ENCODE assay signal across 31 cellular contexts in genomic region chr9:68825755-68826500, GRCh38.
DNase-seq lines count a peak whose midpoint lies in the region; ATAC-seq and TF ChIP-seq lines count a peak whose summit lies in the region.
"Had no signal": no experiment of that assay in that cellular context is flagged by ENCODE, and none has a peak within 500 bp of the region (broad histone marks: within the 10 kb centered on the region; RNA-seq: fewer than 3 reads in every experiment).

No MANE protein-coding gene starts in this region.

- H3K9ac ChIP-seq in iPS-20b (ENCODE audit: low read depth, low read length) = peak overlapping the region; percentile 1; the same call in 1 of the 2 replicates

- ATAC-seq in HG03520 (IDR thresholded peaks at IDR 0.05; ENCODE audit: unreplicated experiment) = no peak
- ATAC-seq: activated CD8-positive, alpha-beta memory T cell treated with anti-CD3 and anti-CD28 coated beads, Interleukin-2, amount 10 ng/mL, durations not matched to agents 7 days and 5 days; left colon; stimulated activated effector memory CD8-positive, alpha-beta T cell treated with anti-CD3 and anti-CD28 coated beads, Interleukin-12 subunit alpha, Interleukin-12 subunit beta, amount 100 ng/mL, for 72 hours; T-cell had no signal

- no peaks in the 10 kb centered on the region for H3K36me3 ChIP-seq in iPS-20b (ENCODE audit: insufficient read depth, low read depth, low read length)
- H3K36me3 ChIP-seq: SJCRH30, suprapubic skin had no signal

- no peak overlapping the region for H3K27ac ChIP-seq in iPS-20b (ENCODE audit: low read length)
- H3K27ac ChIP-seq: SJCRH30, spleen, suprapubic skin, uterus had no signal

- no peaks in the 10 kb centered on the region for H3K9me3 ChIP-seq in iPS-20b (ENCODE audit: insufficient read depth, low read depth, low read length)
- H3K9me3 ChIP-seq: SJCRH30, spleen, suprapubic skin, uterus had no signal

- peaks cover 9% of the 10 kb centered on the region for H3K4me1 ChIP-seq in iPS-20b (ENCODE audit: insufficient read depth, low read length)
- H3K4me1 ChIP-seq: SJCRH30, suprapubic skin, uterus had no signal

- peaks cover 32% of the 10 kb centered on the region for H3K4me1 Mint-ChIP-seq in brain
- H3K4me1 Mint-ChIP-seq: activated CD8-positive, alpha-beta memory T cell treated with anti-CD3 and anti-CD28 coated beads, Interleukin-2, amount 10 ng/mL, durations not matched to agents 7 days and 5 days; activated naive CD4-positive, alpha-beta T cell treated with anti-CD3 and anti-CD28 coated beads, Interleukin-2, amount 10 ng/mL, durations not matched to agents 7 days and 5 days; CD8-positive, alpha-beta memory T cell; stimulated activated effector memory CD8-positive, alpha-beta T cell treated with anti-CD3 and anti-CD28 coated beads, Interleukin-12 subunit alpha, Interleukin-12 subunit beta, amount 100 ng/mL, for 72 hours; T-cell had no signal

- DNase-seq in COR-L47 (lab: John Stamatoyannopoulos, UW) = peak; percentile 34
- peak; percentile 54 for DNase-seq in NCI-H1417 treated with DMSO at 0.1 percent for 48 hours (lab: John Stamatoyannopoulos, UW)
- DNase-seq in HT-29 (ENCODE audit: low spot score) = no peak
- no peak for DNase-seq in cerebellar nuclear complex (lab: John Stamatoyannopoulos, UW)
- no peak for DNase-seq in NCI-H1092 (lab: John Stamatoyannopoulos, UW)
- DNase-seq: activated CD4-positive, alpha-beta T cell treated with anti-CD3 and anti-CD28 coated beads, Interleukin-2, amount 50 U/mL, for 1 hour; activated CD8-positive, alpha-beta memory T cell treated with anti-CD3 and anti-CD28 coated beads, Interleukin-2, amount 10 ng/mL, durations not matched to agents 7 days and 5 days; activated naive CD4-positive, alpha-beta T cell treated with anti-CD3 and anti-CD28 coated beads, Interleukin-2, amount 10 ng/mL, durations not matched to agents 7 days and 5 days; amniotic stem cell; CD8-positive, alpha-beta memory T cell; central memory CD4-positive, alpha-beta T cell; dermis blood vessel endothelial cell; DND-41; H9; Karpas-422; left colon; MV-4-11; naive B cell; NCI-H2029; NCI-H345; NK-92 treated with Interleukin-12 subunit alpha and Interleukin-12 subunit beta, amount 100 ng/mL, for 24 hours; SJCRH30; spleen; stimulated activated CD4-positive, alpha-beta T cell treated with anti-CD3 and anti-CD28 coated beads, Interleukin-2, amount 100 ng/mL, for 48 hours; T-cell; uterus had no signal

- TF ChIP-seq CTCF in brain (conservative IDR thresholded peaks at IDR 0.05) = no peak

- H3K36me3 Mint-ChIP-seq in brain = no peaks in the 10 kb centered on the region
- H3K36me3 Mint-ChIP-seq: activated CD8-positive, alpha-beta memory T cell treated with anti-CD3 and anti-CD28 coated beads, Interleukin-2, amount 10 ng/mL, durations not matched to agents 7 days and 5 days; activated naive CD4-positive, alpha-beta T cell treated with anti-CD3 and anti-CD28 coated beads, Interleukin-2, amount 10 ng/mL, durations not matched to agents 7 days and 5 days; CD8-positive, alpha-beta memory T cell; stimulated activated effector memory CD8-positive, alpha-beta T cell treated with anti-CD3 and anti-CD28 coated beads, Interleukin-12 subunit alpha, Interleukin-12 subunit beta, amount 100 ng/mL, for 72 hours; T-cell had no signal

- 0 out of 2 replicates have a peak overlapping the region, but pooled peaks have one; percentile 3 for H3K4me3 ChIP-seq in iPS-20b (ENCODE audit: low read length)
- H3K4me3 ChIP-seq: SJCRH30, spleen, suprapubic skin, uterus had no signal

- H3K27me3 ChIP-seq in iPS-20b (ENCODE audit: insufficient read depth, low read length) = no peaks in the 10 kb centered on the region
- H3K27me3 ChIP-seq: spleen, suprapubic skin, uterus had no signal

- peaks cover 7% of the 10 kb centered on the region for H3K27me3 Mint-ChIP-seq in brain
- H3K27me3 Mint-ChIP-seq: activated naive CD4-positive, alpha-beta T cell treated with anti-CD3 and anti-CD28 coated beads, Interleukin-2, amount 10 ng/mL, durations not matched to agents 7 days and 5 days; naive B cell; T-cell had no signal

- H3K9me3 Mint-ChIP-seq in brain = peaks cover 0 to 3% (median 0%) of the 10 kb centered on the region in 5 experiments
- H3K9me3 Mint-ChIP-seq: activated naive CD4-positive, alpha-beta T cell treated with anti-CD3 and anti-CD28 coated beads, Interleukin-2, amount 10 ng/mL, durations not matched to agents 7 days and 5 days; CD8-positive, alpha-beta memory T cell; H9; naive B cell; stimulated activated effector memory CD8-positive, alpha-beta T cell treated with anti-CD3 and anti-CD28 coated beads, Interleukin-12 subunit alpha, Interleukin-12 subunit beta, amount 100 ng/mL, for 72 hours; T-cell had no signal

- peak overlapping the region in 4 of 5 experiments; percentile 40 to 78 (median 64) for H3K27ac Mint-ChIP-seq in brain
- H3K27ac Mint-ChIP-seq: activated CD8-positive, alpha-beta memory T cell treated with anti-CD3 and anti-CD28 coated beads, Interleukin-2, amount 10 ng/mL, durations not matched to agents 7 days and 5 days; activated naive CD4-positive, alpha-beta T cell treated with anti-CD3 and anti-CD28 coated beads, Interleukin-2, amount 10 ng/mL, durations not matched to agents 7 days and 5 days; CD8-positive, alpha-beta memory T cell; stimulated activated effector memory CD8-positive, alpha-beta T cell treated with anti-CD3 and anti-CD28 coated beads, Interleukin-12 subunit alpha, Interleukin-12 subunit beta, amount 100 ng/mL, for 72 hours; T-cell had no signal

- H3K4me3 Mint-ChIP-seq in brain = peak overlapping the region in 1 of 5 experiments; percentile 59
- H3K4me3 Mint-ChIP-seq: activated CD8-positive, alpha-beta memory T cell treated with anti-CD3 and anti-CD28 coated beads, Interleukin-2, amount 10 ng/mL, durations not matched to agents 7 days and 5 days; activated naive CD4-positive, alpha-beta T cell treated with anti-CD3 and anti-CD28 coated beads, Interleukin-2, amount 10 ng/mL, durations not matched to agents 7 days and 5 days; CD8-positive, alpha-beta memory T cell; H9; naive B cell; stimulated activated effector memory CD8-positive, alpha-beta T cell treated with anti-CD3 and anti-CD28 coated beads, Interleukin-12 subunit alpha, Interleukin-12 subunit beta, amount 100 ng/mL, for 72 hours; T-cell had no signal

Comparison
In these comparisons a context has a peak if more than half of its experiments do, and no peak if none do; other contexts are left out.
1. DNase-seq: peak in COR-L47 (single experiment) and NCI-H1417 treated with DMSO at 0.1 percent for 48 hours (single experiment); none in HT-29 (single experiment), cerebellar nuclear complex (0 of 2) and NCI-H1092 (single experiment).